Comparison of ENCODE assay signal across 8 cellular contexts in genomic region chr15:99703603-99704443, GRCh38. TPM values are rescaled to one million over a fixed set of nuclear protein-coding genes. Genes with fewer than 3 reads are reported as not detected.
DNase-seq lines count a peak whose midpoint lies in the region; ATAC-seq and TF ChIP-seq lines count a peak whose summit lies in the region.

No MANE protein-coding gene starts in this region.

- H3K36me3 ChIP-seq in CD4-positive, alpha-beta memory T cell (ENCODE audit: insufficient read depth, low read length): no peaks in the 10 kb centered on the region
- H3K36me3 ChIP-seq in Panc1 (ENCODE audit: control insufficient read depth, insufficient read depth, low read length): no peaks in the 10 kb centered on the region
- no peaks in the 10 kb centered on the region for H3K36me3 ChIP-seq in upper lobe of right lung

- peak; percentile 41 for ATAC-seq in GM18867 (IDR thresholded peaks at IDR 0.05; ENCODE audit: unreplicated experiment)
- peak; percentile 54 for ATAC-seq in HG03159 (IDR thresholded peaks at IDR 0.05; ENCODE audit: unreplicated experiment)
- ATAC-seq in Panc1: peak; percentile 54
- ATAC-seq in upper lobe of right lung: peak; percentile 75

- no peak overlapping the region for H3K4me3 ChIP-seq in CD4-positive, alpha-beta memory T cell (ENCODE audit: low read length in 2 of 2)
- H3K4me3 ChIP-seq in Panc1 (ENCODE audit: low read depth in 2 of 2, low read length in 2 of 2): no peak overlapping the region
- no peak overlapping the region for H3K4me3 ChIP-seq in upper lobe of right lung

- CTCF ChIA-PET in CD4-positive, alpha-beta memory T cell (lab: Charles Lee; ENCODE audit: partially characterized antibody): interaction anchor here (0.7 to 6.1 kb wide), 61 partner anchors 8 to 628 kb away, joined by 3 to 153 read pairs (median 5); partner anchors contain the start of genes LRRC28, LYSMD4 and MEF2A
- CTCF ChIA-PET in Panc1 (lab: Charles Lee): interaction anchor here (0.6 to 1.8 kb wide), 25 partner anchors 9 to 436 kb away, joined by 3 to 27 read pairs (median 4); partner anchors contain the start of gene LYSMD4

- H3K9me3 ChIP-seq in CD4-positive, alpha-beta memory T cell (ENCODE audit: control insufficient read depth in 1 of 2, low read length in 2 of 2): no peaks in the 10 kb centered on the region
- H3K9me3 ChIP-seq in Panc1 (ENCODE audit: control insufficient read depth, insufficient read depth, low read depth, low read length): no peaks in the 10 kb centered on the region
- no peaks in the 10 kb centered on the region for H3K9me3 ChIP-seq in upper lobe of right lung

- intact Hi-C loops in CD4-positive, alpha-beta memory T cell (cut with micrococcal nuclease): loop anchor here (1.0 to 5.0 kb wide), 7 partner anchors 52 to 604 kb away; partner anchors contain the start of gene MEF2A
- intact Hi-C loops in Panc1 (cut with micrococcal nuclease; ENCODE audit: unreplicated experiment): loop anchor here (2.0 to 10.0 kb wide), 4 partner anchors 137 to 432 kb away; partner anchors contain the start of gene MEF2A
- intact Hi-C loops in upper lobe of right lung (cut with DNase I): no loop called here

- no peaks in the 10 kb centered on the region for H3K27me3 ChIP-seq in CD4-positive, alpha-beta memory T cell (ENCODE audit: insufficient read depth, low read length)
- H3K27me3 ChIP-seq in Panc1 (ENCODE audit: control insufficient read depth, insufficient read depth, low read length) (no peaks in the 10 kb centered on the region), upper lobe of right lung (no peaks in the 10 kb centered on the region)

- no peak overlapping the region for H3K4me3 Mint-ChIP-seq in CD4-positive, alpha-beta memory T cell

- no peaks in the 10 kb centered on the region for H3K27me3 Mint-ChIP-seq in CD4-positive, alpha-beta memory T cell

- no peaks in the 10 kb centered on the region for H3K9me3 Mint-ChIP-seq in CD4-positive, alpha-beta memory T cell

- H3K36me3 Mint-ChIP-seq in CD4-positive, alpha-beta memory T cell: no peaks in the 10 kb centered on the region

- in situ Hi-C loops in Panc1 (cut with HindIII; ENCODE audit: low pct_unique_long_range_greater_than_20kb, low sequenced_read_pairs): no loop called here

- BruUV-seq in Panc1 (replicated peaks; lab: Mats Ljungman, UMichigan): no TSS peak

- POLR2A ChIA-PET in CD4-positive, alpha-beta memory T cell (lab: Charles Lee; ENCODE audit: partially characterized antibody): interaction anchor here (0.8 to 1.8 kb wide), 4 partner anchors 138 to 434 kb away, joined by 3 to 7 read pairs (median 4); partner anchors contain the start of gene MEF2A
- POLR2A ChIA-PET in Panc1 (lab: Charles Lee): interaction anchor here (0.9 kb wide), 1 partner anchor 29 kb away, joined by 3 read pairs; the partner anchor contains the start of gene LYSMD4

- peak; percentile 7; the same call in 1 of the 2 replicates for TF ChIP-seq CTCF in Panc1 (IDR thresholded peaks at IDR 0.05)
- peak; percentile 72 for TF ChIP-seq CTCF in upper lobe of right lung (IDR thresholded peaks at IDR 0.05)

- peaks cover 18% of the 10 kb centered on the region for H3K4me1 ChIP-seq in CD4-positive, alpha-beta memory T cell (ENCODE audit: insufficient read depth, low read length)
- H3K4me1 ChIP-seq in Panc1 (ENCODE audit: control insufficient read depth, insufficient read depth, low read length) (peaks cover 15% of the 10 kb centered on the region; the same call in 1 of the 2 replicates), upper lobe of right lung (peaks cover 35% of the 10 kb centered on the region)

- H3K27ac Mint-ChIP-seq in CD4-positive, alpha-beta memory T cell: peak overlapping the region in 5 of 7 donors; percentile 6 to 71 (median 47)

- peak in 4 of 5 donors; percentile 22 to 60 (median 30) for DNase-seq in CD4-positive, alpha-beta memory T cell
- peak; percentile 82 for DNase-seq in Panc1 (ENCODE audit: low read depth, low spot score)
- DNase-seq in dedifferentiated amniotic fluid mesenchymal stem cell (ENCODE audit: extremely low spot score): peak; percentile 97
- DNase-seq in lung microvascular endothelial cell (ENCODE audit: low read depth in 2 of 2): peak; percentile 90 to 95
- no peak for DNase-seq in upper lobe of right lung
- DNase-seq in stimulated activated CD4-positive, alpha-beta T cell treated with anti-CD3 and anti-CD28 coated beads, Interleukin-4, amount 100 ng/mL, for 1 hour: no peak

- peaks cover 23 to 37% (median 29%) of the 10 kb centered on the region in 4 donors for H3K4me1 Mint-ChIP-seq in CD4-positive, alpha-beta memory T cell

- no peak overlapping the region for H3K27ac ChIP-seq in CD4-positive, alpha-beta memory T cell (ENCODE audit: low read depth, low read length)
- H3K27ac ChIP-seq in Panc1 (ENCODE audit: low read length) (peak overlapping the region; percentile 72; the same call in 1 of the 2 replicates), upper lobe of right lung (peak overlapping the region; percentile 78)

RNA-seq across cellular contexts. Expression of gene LYSMD4, which starts 29.4 kb away (rescaled TPM):
- total RNA-seq in CD4-positive, alpha-beta memory T cell: 10 to 100 TPM; 18.0 to 19.0 TPM
- 1 to 10 TPM; 4.4 to 6.5 TPM for polyA plus RNA-seq in CD4-positive, alpha-beta memory T cell
- total RNA-seq in Panc1 (2021; ENCODE audit: unreplicated experiment) (8.9 TPM), lung microvascular endothelial cell (3.7 and 5.6 TPM in 2 replicates), upper lobe of right lung (9.1 TPM)
- polyA plus RNA-seq in Panc1 (2012; ENCODE audit: insufficient read length): 6.4 TPM

Comparison
In these comparisons a context has a peak if more than half of its experiments do, and no peak if none do; other contexts are left out.
1. DNase-seq: peak in CD4-positive, alpha-beta memory T cell (4 of 5), Panc1 (single experiment), dedifferentiated amniotic fluid mesenchymal stem cell (single experiment) and lung microvascular endothelial cell (2 of 2); none in upper lobe of right lung (single experiment) and stimulated activated CD4-positive, alpha-beta T cell treated with anti-CD3 and anti-CD28 coated beads, Interleukin-4, amount 100 ng/mL, for 1 hour (single experiment).
2. Peak in every context shown above with its lines, with median percentiles within 50 percentile points of each other: ATAC-seq.